ENCODE assay signal across 1 cellular context in genomic region chr12:89106950-89107349, GRCh38.
TF ChIP-seq lines count a peak whose summit lies in the region.

No MANE protein-coding gene starts in this region.

TF ChIP-seq in HepG2, 621 proteins besides CTCF, POLR2A, EP300 and RAD21 (continued from another document):
- TF ChIP-seq LRRFIP1 (CRISPR knock-in tag; conservative IDR thresholded peaks at IDR 0.05) (no peak), YEATS4 (CRISPR knock-in tag; IDR thresholded peaks at IDR 0.05; ENCODE audit: borderline replicate concordance) (no peak), ASH2L (IDR thresholded peaks at IDR 0.05; ENCODE audit: insufficient read length, low read depth, low read length) (no peak), BRD4 (CRISPR knock-in tag; IDR thresholded peaks at IDR 0.05) (no peak), ZNF264 (CRISPR knock-in tag; IDR thresholded peaks at IDR 0.05) (no peak), HIVEP1 (CRISPR knock-in tag; IDR thresholded peaks at IDR 0.05) (no peak), MTF2 (CRISPR knock-in tag; IDR thresholded peaks at IDR 0.05; ENCODE audit: borderline replicate concordance) (no peak), RARA (CRISPR knock-in tag; IDR thresholded peaks at IDR 0.05) (no peak), IRX3 (CRISPR knock-in tag; IDR thresholded peaks at IDR 0.05; ENCODE audit: borderline replicate concordance, low read depth) (no peak), TEAD3 (CRISPR knock-in tag; optimal IDR thresholded peaks at IDR 0.05; ENCODE audit: borderline replicate concordance) (peak; percentile 36), ZHX1 (CRISPR knock-in tag; IDR thresholded peaks at IDR 0.05; ENCODE audit: low read depth) (no peak), U2AF1 (optimal IDR thresholded peaks at IDR 0.05; ENCODE audit: low read depth, low read length) (no peak), ZNF761 (CRISPR knock-in tag; conservative IDR thresholded peaks at IDR 0.05) (no peak), NKX3-1 (CRISPR knock-in tag; IDR thresholded peaks at IDR 0.05) (no peak), CREBL2 (CRISPR knock-in tag; IDR thresholded peaks at IDR 0.05; ENCODE audit: borderline replicate concordance) (no peak), ZNF784 (CRISPR knock-in tag; IDR thresholded peaks at IDR 0.05; ENCODE audit: borderline replicate concordance) (no peak), ZNF609 (CRISPR knock-in tag; IDR thresholded peaks at IDR 0.05; ENCODE audit: borderline replicate concordance) (no peak), ZNF879 (CRISPR knock-in tag; IDR thresholded peaks at IDR 0.05) (no peak)
